In the genomic region with DNA sequence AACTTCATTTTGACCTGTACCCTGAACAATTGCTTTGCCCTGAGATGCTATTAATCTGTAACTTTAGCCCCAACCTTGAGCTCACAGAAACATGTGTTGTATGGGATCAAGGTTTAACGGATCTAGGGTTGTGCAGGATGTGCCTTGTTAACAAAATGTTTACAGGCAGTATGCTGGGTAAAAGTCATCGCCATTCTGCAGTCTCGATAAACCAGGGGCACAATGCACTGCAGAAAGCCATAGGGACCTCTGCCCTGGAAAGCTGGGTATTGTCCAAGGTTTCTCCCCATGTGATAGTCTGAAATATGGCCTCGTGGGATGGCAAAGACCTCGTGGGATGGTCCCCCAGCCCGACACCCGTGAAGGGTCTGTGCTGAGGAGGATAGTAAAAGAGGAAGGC, we compare ENCODE assay signal across 1 cellular context.
TF ChIP-seq lines count a peak whose summit lies in the region.

No MANE protein-coding gene starts in this region.

TF ChIP-seq in HepG2, 621 proteins besides CTCF, POLR2A, EP300 and RAD21 (continued from another document):
- TF ChIP-seq ZNF205 (CRISPR knock-in tag; IDR thresholded peaks at IDR 0.05): 0 out of 2 replicates have a peak, but pooled peaks have one; percentile 49
- TF ChIP-seq, protein P1, sequence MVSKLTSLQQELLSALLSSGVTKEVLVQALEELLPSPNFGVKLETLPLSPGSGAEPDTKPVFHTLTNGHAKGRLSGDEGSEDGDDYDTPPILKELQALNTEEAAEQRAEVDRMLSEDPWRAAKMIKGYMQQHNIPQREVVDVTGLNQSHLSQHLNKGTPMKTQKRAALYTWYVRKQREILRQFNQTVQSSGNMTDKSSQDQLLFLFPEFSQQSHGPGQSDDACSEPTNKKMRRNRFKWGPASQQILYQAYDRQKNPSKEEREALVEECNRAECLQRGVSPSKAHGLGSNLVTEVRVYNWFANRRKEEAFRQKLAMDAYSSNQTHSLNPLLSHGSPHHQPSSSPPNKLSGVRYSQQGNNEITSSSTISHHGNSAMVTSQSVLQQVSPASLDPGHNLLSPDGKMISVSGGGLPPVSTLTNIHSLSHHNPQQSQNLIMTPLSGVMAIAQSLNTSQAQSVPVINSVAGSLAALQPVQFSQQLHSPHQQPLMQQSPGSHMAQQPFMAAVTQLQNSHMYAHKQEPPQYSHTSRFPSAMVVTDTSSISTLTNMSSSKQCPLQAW (CRISPR knock-in tag; IDR thresholded peaks at IDR 0.05): peak; percentile 94
- TF ChIP-seq ZNF431 (CRISPR knock-in tag; IDR thresholded peaks at IDR 0.05; ENCODE audit: borderline replicate concordance, low read depth): 0 out of 2 replicates have a peak, but pooled peaks have one; percentile 9
- TF ChIP-seq ZBTB3 (CRISPR knock-in tag; IDR thresholded peaks at IDR 0.05; ENCODE audit: borderline replicate concordance, low read depth): 0 out of 2 replicates have a peak, but pooled peaks have one; percentile 68
- peak; percentile 78; the same call in 1 of the 2 replicates for TF ChIP-seq ZNF614 (CRISPR knock-in tag; IDR thresholded peaks at IDR 0.05; ENCODE audit: borderline replicate concordance)
- 0 out of 2 replicates have a peak, but pooled peaks have one; percentile 39 for TF ChIP-seq CEBPG (CRISPR knock-in tag; IDR thresholded peaks at IDR 0.05)
TF ChIP-seq in HepG2: peak in this region for 117; not testable (repeated sequence) for 504.
